Comparison of ENCODE assay signal across 7 cellular contexts in the genomic region with DNA sequence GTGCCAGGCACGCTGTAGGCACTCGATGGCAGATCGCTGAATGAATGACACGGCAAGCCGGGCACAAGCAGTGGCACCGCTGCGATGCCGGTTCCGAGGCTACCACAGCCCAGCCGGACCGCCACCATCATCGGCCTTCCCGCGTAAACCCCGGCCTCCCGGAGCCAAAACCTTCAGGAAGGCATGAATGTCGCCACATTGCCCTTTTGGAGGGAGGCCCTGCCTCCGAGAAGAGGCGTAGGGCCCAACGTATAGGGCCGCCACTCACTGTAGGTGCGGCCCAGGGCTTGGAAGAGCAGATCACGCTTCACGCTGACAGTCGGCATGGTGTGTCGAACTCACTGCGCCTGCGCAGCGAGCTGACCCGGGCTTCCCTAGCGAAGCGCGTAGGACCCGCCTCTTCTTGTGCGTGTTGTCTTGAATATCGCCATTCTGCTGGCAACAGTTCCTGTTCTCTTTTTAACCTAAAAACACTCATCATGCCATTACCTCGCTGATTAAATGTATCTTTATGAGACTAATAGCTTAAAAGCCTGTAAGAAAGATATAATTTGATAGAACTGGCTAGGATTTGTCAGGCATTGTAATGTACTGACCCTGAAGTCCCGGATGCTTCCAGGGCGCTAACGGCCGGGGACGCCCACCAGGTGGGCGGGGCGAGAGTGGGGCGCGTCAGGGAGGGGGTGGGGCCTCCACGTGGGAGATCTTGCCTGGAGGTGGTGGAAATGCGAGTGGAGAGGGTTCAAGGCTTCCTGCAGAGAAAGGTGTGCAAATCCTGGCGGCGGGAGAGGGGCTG.
DNase-seq lines count a peak whose midpoint lies in the region; ATAC-seq and TF ChIP-seq lines count a peak whose summit lies in the region.

A gene (minus strand): TSS at position 345 of the 796 bp plus-strand sequence. CDS start 19 bp downstream, at position 326.

- DNase-seq in NCI-H2081 (lab: John Stamatoyannopoulos, UW) (peak; percentile 93 to 96), T1000 (lab: John Stamatoyannopoulos, UW) (peak; percentile 85), astrocyte of the hippocampus (ENCODE audit: low read depth, low spot score) (peak; percentile 98), hippocampal formation (lab: John Stamatoyannopoulos, UW) (peak; percentile 88 to 93), retinal pigment epithelial cell (ENCODE audit: low read depth) (peak; percentile 81)

- no peak for TF ChIP-seq CTCF in retinal pigment epithelial cell (conservative IDR thresholded peaks at IDR 0.05; ENCODE audit: low read depth, low read length)

- ATAC-seq in GM18508 (IDR thresholded peaks at IDR 0.05; ENCODE audit: insufficient read depth, unreplicated experiment) (peak; percentile 74), HG03025 (IDR thresholded peaks at IDR 0.05; ENCODE audit: low FRiP score, unreplicated experiment) (peak; percentile 94)

- peak within 1 kb of the TSS; percentile 97 for H3K4me3 ChIP-seq in retinal pigment epithelial cell (ENCODE audit: low read length)

Comparison
In these comparisons a context has a peak if more than half of its experiments do, and no peak if none do; other contexts are left out.
1. Peak in every context shown above with its lines: DNase-seq, ATAC-seq and H3K4me3 ChIP-seq.